ENCODE assay signal across 14 cellular contexts in genomic region chr10:100970914-100971811, GRCh38. TPM values are rescaled to one million over a fixed set of nuclear protein-coding genes. Genes with fewer than 3 reads are reported as not detected.
DNase-seq lines count a peak whose midpoint lies in the region; ATAC-seq and TF ChIP-seq lines count a peak whose summit lies in the region.
"Had no signal": no experiment of that assay in that cellular context is flagged by ENCODE, and none has a peak within 500 bp of the region (broad histone marks: within the 10 kb centered on the region; RNA-seq: fewer than 3 reads in every experiment).

No MANE protein-coding gene starts in this region.

- no peak for ATAC-seq in GM18519 (IDR thresholded peaks at IDR 0.05; ENCODE audit: low FRiP score, unreplicated experiment)
- no peak for ATAC-seq in HG03135 (IDR thresholded peaks at IDR 0.05; ENCODE audit: unreplicated experiment)
- ATAC-seq: sciatic nerve had no signal

- no peaks in the 10 kb centered on the region for H3K36me3 Mint-ChIP-seq in activated naive CD8-positive, alpha-beta T cell
- H3K36me3 Mint-ChIP-seq in activated naive CD8-positive, alpha-beta T cell treated with anti-CD3 and anti-CD28 coated beads for 36 hours, result no peaks in the 10 kb centered on the region
- H3K36me3 Mint-ChIP-seq in mesothelial cell of epicardium (no peaks in the 10 kb centered on the region), type B pancreatic cell (peaks cover 3% of the 10 kb centered on the region)
- H3K36me3 Mint-ChIP-seq: activated naive CD8-positive, alpha-beta T cell treated with anti-CD3 and anti-CD28 coated beads, Interleukin-2, amount 10 ng/mL, durations not matched to agents 7 days and 5 days had no signal

- H3K27ac ChIP-seq in coronary artery, result no peak overlapping the region
- H3K27ac ChIP-seq: SJSA1 had no signal

- TF ChIP-seq CTCF in coronary artery (IDR thresholded peaks at IDR 0.05), result no peak
- no peak for TF ChIP-seq CTCF in mesothelial cell of epicardium (IDR thresholded peaks at IDR 0.05; ENCODE audit: unreplicated experiment)
- TF ChIP-seq CTCF in type B pancreatic cell (conservative IDR thresholded peaks at IDR 0.05), result no peak

- H3K4me3 Mint-ChIP-seq in activated naive CD8-positive, alpha-beta T cell, result peak overlapping the region; percentile 70
- H3K4me3 Mint-ChIP-seq in activated naive CD8-positive, alpha-beta T cell treated with anti-CD3 and anti-CD28 coated beads for 36 hours, result no peak overlapping the region
- H3K4me3 Mint-ChIP-seq in mesothelial cell of epicardium (peak overlapping the region; percentile 74), type B pancreatic cell (peak overlapping the region; percentile 86)

- H3K4me1 Mint-ChIP-seq in activated naive CD8-positive, alpha-beta T cell (ENCODE audit: low read depth), result peaks cover 6% of the 10 kb centered on the region
- peaks cover 13% of the 10 kb centered on the region for H3K4me1 Mint-ChIP-seq in activated naive CD8-positive, alpha-beta T cell treated with anti-CD3 and anti-CD28 coated beads for 36 hours
- H3K4me1 Mint-ChIP-seq in mesothelial cell of epicardium (peaks cover 13% of the 10 kb centered on the region), type B pancreatic cell (ENCODE audit: unreplicated experiment) (peaks cover 44% of the 10 kb centered on the region)

- no peak overlapping the region for H3K27ac Mint-ChIP-seq in activated naive CD8-positive, alpha-beta T cell
- H3K27ac Mint-ChIP-seq in activated naive CD8-positive, alpha-beta T cell treated with anti-CD3 and anti-CD28 coated beads for 36 hours, result no peak overlapping the region
- H3K27ac Mint-ChIP-seq in mesothelial cell of epicardium (no peak overlapping the region), type B pancreatic cell (peak overlapping the region; percentile 77)
- H3K27ac Mint-ChIP-seq: activated naive CD8-positive, alpha-beta T cell treated with anti-CD3 and anti-CD28 coated beads, Interleukin-2, amount 10 ng/mL, durations not matched to agents 7 days and 5 days had no signal

- no peak for DNase-seq in activated naive CD8-positive, alpha-beta T cell treated with anti-CD3 and anti-CD28 coated beads for 36 hours
- DNase-seq in coronary artery (ENCODE audit: low spot score), result peak; percentile 33
- no peak for DNase-seq in mesothelial cell of epicardium (ENCODE audit: low spot score in 2 of 2, unreplicated experiment in 2 of 2)
- peak; percentile 44 for DNase-seq in type B pancreatic cell (ENCODE audit: extremely low spot score, unreplicated experiment)
- no peak for DNase-seq in AG08395 (ENCODE audit: low spot score)
- DNase-seq: activated CD4-positive, alpha-beta T cell treated with anti-CD3 and anti-CD28 coated beads for 48 hours; activated naive CD8-positive, alpha-beta T cell treated with anti-CD3 and anti-CD28 coated beads, Interleukin-2, amount 10 ng/mL, durations not matched to agents 7 days and 5 days; dermis blood vessel endothelial cell; NCI-H1092 had no signal

- no peak overlapping the region for H3K4me3 ChIP-seq in coronary artery
- H3K4me3 ChIP-seq: SJSA1 had no signal

- H3K9me3 Mint-ChIP-seq in activated naive CD8-positive, alpha-beta T cell (ENCODE audit: low read depth), result no peaks in the 10 kb centered on the region
- no peaks in the 10 kb centered on the region for H3K9me3 Mint-ChIP-seq in activated naive CD8-positive, alpha-beta T cell treated with anti-CD3 and anti-CD28 coated beads for 36 hours
- H3K9me3 Mint-ChIP-seq in mesothelial cell of epicardium (no peaks in the 10 kb centered on the region), type B pancreatic cell (no peaks in the 10 kb centered on the region)
- H3K9me3 Mint-ChIP-seq: activated naive CD8-positive, alpha-beta T cell treated with anti-CD3 and anti-CD28 coated beads, Interleukin-2, amount 10 ng/mL, durations not matched to agents 7 days and 5 days had no signal

- H3K27me3 Mint-ChIP-seq in activated naive CD8-positive, alpha-beta T cell, result no peaks in the 10 kb centered on the region
- H3K27me3 Mint-ChIP-seq in activated naive CD8-positive, alpha-beta T cell treated with anti-CD3 and anti-CD28 coated beads for 36 hours, result no peaks in the 10 kb centered on the region
- H3K27me3 Mint-ChIP-seq in mesothelial cell of epicardium (ENCODE audit: low read depth) (no peaks in the 10 kb centered on the region), type B pancreatic cell (no peaks in the 10 kb centered on the region)

RNA-seq across cellular contexts. Expression of gene SEMA4G, which starts 1.9 kb away (rescaled TPM):
- 1 to 10 TPM in 1 of 2 experiments, under 1 TPM in 1; 0.89 to 1.0 TPM for total RNA-seq in activated naive CD8-positive, alpha-beta T cell treated with anti-CD3 and anti-CD28 coated beads for 36 hours
- total RNA-seq in mesothelial cell of epicardium (20.0 to 22.8 TPM (median 22.2 TPM) in 3 replicates), type B pancreatic cell (ENCODE audit: low replicate concordance) (28.0 and 46.0 TPM in 2 replicates)

RNA-seq across cellular contexts. Expression of gene MRPL43, which starts 16.1 kb away (rescaled TPM):
- total RNA-seq in activated naive CD8-positive, alpha-beta T cell treated with anti-CD3 and anti-CD28 coated beads for 36 hours, result 10 to 100 TPM; 56.3 to 58.1 TPM
- total RNA-seq in mesothelial cell of epicardium (66.7 to 70.2 TPM (median 69.4 TPM) in 3 replicates), type B pancreatic cell (ENCODE audit: low replicate concordance) (69.7 and 74.2 TPM in 2 replicates)

RNA-seq across cellular contexts. Expression of gene TWNK, which starts 16.2 kb away (rescaled TPM):
- total RNA-seq in activated naive CD8-positive, alpha-beta T cell treated with anti-CD3 and anti-CD28 coated beads for 36 hours, result 10 to 100 TPM; 40.6 to 41.9 TPM
- total RNA-seq in mesothelial cell of epicardium, result 11.7 to 13.9 TPM (median 12.4 TPM) in 3 replicates
- 11.3 and 19.2 TPM in 2 replicates for total RNA-seq in type B pancreatic cell (ENCODE audit: low replicate concordance)

RNA-seq across cellular contexts. Expression of gene LZTS2, which starts 28.4 kb away (rescaled TPM):
- 10 to 100 TPM; 10.4 to 12.1 TPM for total RNA-seq in activated naive CD8-positive, alpha-beta T cell treated with anti-CD3 and anti-CD28 coated beads for 36 hours
- total RNA-seq in mesothelial cell of epicardium, result 107 to 111 TPM (median 110 TPM) in 3 replicates
- total RNA-seq in type B pancreatic cell (ENCODE audit: low replicate concordance), result 50.2 and 86.6 TPM in 2 replicates

RNA-seq across cellular contexts. Expression of gene SLF2, which starts 58.4 kb away (rescaled TPM):
- total RNA-seq in activated naive CD8-positive, alpha-beta T cell treated with anti-CD3 and anti-CD28 coated beads for 36 hours, result 10 to 100 TPM; 30.2 to 30.5 TPM
- total RNA-seq in mesothelial cell of epicardium (32.6 to 36.1 TPM (median 35.5 TPM) in 3 replicates), type B pancreatic cell (ENCODE audit: low replicate concordance) (22.0 and 46.1 TPM in 2 replicates)

Comparison
In these comparisons a context has a peak if more than half of its experiments do, and no peak if none do; other contexts are left out.
1. DNase-seq: peak in coronary artery (single experiment) and type B pancreatic cell (single experiment); none in activated naive CD8-positive, alpha-beta T cell treated with anti-CD3 and anti-CD28 coated beads for 36 hours (single experiment), mesothelial cell of epicardium (0 of 2) and AG08395 (single experiment).
2. RNA of gene SEMA4G, which starts 1.9 kb away (total RNA-seq): 28.0 to 46.0 TPM in type B pancreatic cell and 20.0 to 22.8 TPM in mesothelial cell of epicardium; 0.89 to 1.0 TPM in activated naive CD8-positive, alpha-beta T cell treated with anti-CD3 and anti-CD28 coated beads for 36 hours; every median in the first group is over 10 times any median in the second.